Comparison of ENCODE assay signal across 9 cellular contexts in the genomic region with DNA sequence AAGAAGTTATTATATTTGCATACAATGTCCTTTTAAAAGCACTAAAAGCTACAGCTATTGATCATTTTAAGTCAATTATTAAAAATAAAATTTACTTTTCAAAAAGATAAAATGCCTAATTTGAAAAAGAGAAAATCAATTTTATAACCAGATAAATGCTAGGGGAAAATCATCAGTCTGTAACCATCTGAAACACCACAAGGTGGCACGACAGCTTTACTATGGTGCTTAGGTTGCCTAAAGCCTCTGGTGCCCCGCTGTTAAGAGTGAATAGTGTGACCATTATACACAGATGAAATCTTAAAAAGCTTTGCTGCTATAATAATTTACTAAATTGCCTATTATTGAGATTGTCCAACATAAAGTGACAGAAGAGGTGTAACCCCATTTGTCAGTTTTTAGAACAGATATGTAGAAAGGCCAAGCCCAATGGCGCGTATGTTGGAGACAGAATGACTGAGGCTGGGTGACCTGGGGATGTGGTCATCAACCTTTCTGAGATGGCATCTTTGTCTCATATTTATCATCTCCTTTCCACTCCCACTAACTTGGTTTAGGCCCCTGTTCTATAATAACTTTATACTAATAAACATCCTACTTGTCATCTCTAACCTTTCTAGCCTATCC.
DNase-seq lines count a peak whose midpoint lies in the region; ATAC-seq and TF ChIP-seq lines count a peak whose summit lies in the region.
"Had no signal": no experiment of that assay in that cellular context is flagged by ENCODE, and none has a peak within 500 bp of the region (broad histone marks: within the 10 kb centered on the region; RNA-seq: fewer than 3 reads in every experiment).

No MANE protein-coding gene starts in this region.

- no peaks in the 10 kb centered on the region for H3K4me1 Mint-ChIP-seq in activated B cell treated with CpG ODN at 0.5 μM for 24 hours
- no peaks in the 10 kb centered on the region for H3K4me1 Mint-ChIP-seq in glutamatergic neuron (ENCODE audit: low read depth, unreplicated experiment)

- H3K36me3 ChIP-seq in Karpas-422 (ENCODE audit: insufficient read depth, low read length) = no peaks in the 10 kb centered on the region
- no peaks in the 10 kb centered on the region for H3K36me3 ChIP-seq in smooth muscle cell (ENCODE audit: low read depth)

- no peak overlapping the region for H3K4me2 ChIP-seq in Karpas-422 (ENCODE audit: low read depth, low read length, poor library complexity, severe bottlenecking)
- H3K4me2 ChIP-seq in smooth muscle cell = no peak overlapping the region

- intact Hi-C loops in activated B cell treated with CpG ODN at 0.5 μM for 24 hours (cut with micrococcal nuclease) = loop anchor here (1.0 to 2.0 kb wide), 6 partner anchors 54 to 230 kb away; partner anchors contain the start of gene MOXD1

- H3K36me3 Mint-ChIP-seq in activated B cell treated with CpG ODN at 0.5 μM for 24 hours (ENCODE audit: low read depth) (peaks cover 2% of the 10 kb centered on the region), glutamatergic neuron (ENCODE audit: unreplicated experiment) (no peaks in the 10 kb centered on the region)

- H3K9me3 Mint-ChIP-seq in activated B cell treated with CpG ODN at 0.5 μM for 24 hours (no peaks in the 10 kb centered on the region), glutamatergic neuron (ENCODE audit: unreplicated experiment) (no peaks in the 10 kb centered on the region)

- H3K27me3 ChIP-seq in Karpas-422 (ENCODE audit: low read length) = no peaks in the 10 kb centered on the region
- no peaks in the 10 kb centered on the region for H3K27me3 ChIP-seq in smooth muscle cell (ENCODE audit: low read depth)

- no peak overlapping the region for H3K4me3 ChIP-seq in Karpas-422 (ENCODE audit: low read length)
- no peak overlapping the region for H3K4me3 ChIP-seq in smooth muscle cell
- H3K4me3 ChIP-seq: lung had no signal

- no peak overlapping the region for H3K27ac ChIP-seq in Karpas-422 (ENCODE audit: low read length)
- H3K27ac ChIP-seq in smooth muscle cell (ENCODE audit: low read depth) = no peak overlapping the region

- peak; percentile 59 for ATAC-seq in GM21737 (IDR thresholded peaks at IDR 0.05; ENCODE audit: unreplicated experiment)
- ATAC-seq in activated B cell treated with CpG ODN at 0.5 μM for 24 hours (ENCODE audit: low read depth) = peak; percentile 98

- H3F3A ChIP-seq in smooth muscle cell (ENCODE audit: low read depth) = no peaks in the 10 kb centered on the region

- 53% methylated on average over 4 of the region's 4 CpGs for WGBS in smooth muscle cell (ENCODE audit: low lambda C conversion rate)

- peak; percentile 29 for DNase-seq in stimulated activated CD4-positive, alpha-beta T cell treated with anti-CD3 and anti-CD28 coated beads, Interleukin-15, amount 100 ng/mL, for 24 hours
- no peak for DNase-seq in stimulated activated CD4-positive, alpha-beta T cell treated with anti-CD3 and anti-CD28 coated beads, Interleukin-12 subunit alpha, Interleukin-12 subunit beta, amount 100 ng/mL, for 4 hours
- peak; percentile 81 for DNase-seq in Karpas-422
- no peak for DNase-seq in activated B cell treated with CpG ODN at 0.5 μM for 24 hours
- DNase-seq in glutamatergic neuron = peak; percentile 31
- DNase-seq in smooth muscle cell (lab: John Stamatoyannopoulos, UW; ENCODE audit: unreplicated experiment) = no peak
- no peak for DNase-seq in cerebellar nuclear complex (lab: John Stamatoyannopoulos, UW)

- H3K79me2 ChIP-seq in Karpas-422 (ENCODE audit: low read length) = no peaks in the 10 kb centered on the region
- no peaks in the 10 kb centered on the region for H3K79me2 ChIP-seq in smooth muscle cell (ENCODE audit: low read depth)

- no peak overlapping the region for H3K27ac Mint-ChIP-seq in activated B cell treated with CpG ODN at 0.5 μM for 24 hours
- no peak overlapping the region for H3K27ac Mint-ChIP-seq in glutamatergic neuron (ENCODE audit: unreplicated experiment)

- CTCF ChIA-PET in activated B cell treated with CpG ODN at 0.5 μM for 24 hours (lab: Charles Lee) = interaction anchor here (0.6 to 16.4 kb wide), 25 partner anchors 20 to 230 kb away, joined by 3 to 553 read pairs (median 4); partner anchors contain the start of genes MOXD1 and STX7

- H3K4me1 ChIP-seq in Karpas-422 (ENCODE audit: low read length) = no peaks in the 10 kb centered on the region
- no peaks in the 10 kb centered on the region for H3K4me1 ChIP-seq in smooth muscle cell (ENCODE audit: low read depth)

- POLR2A ChIA-PET in activated B cell treated with CpG ODN at 0.5 μM for 24 hours (lab: Charles Lee) = interaction anchor here (0.7 to 1.1 kb wide), 3 partner anchors 20 to 184 kb away, joined by 3 read pairs; no protein-coding TSS in a partner anchor

- H3K9ac ChIP-seq in Karpas-422 (ENCODE audit: low read length) (no peak overlapping the region), smooth muscle cell (ENCODE audit: low read depth) (no peak overlapping the region)

- no peaks in the 10 kb centered on the region for H3K9me2 ChIP-seq in Karpas-422 (replicated peaks; ENCODE audit: insufficient read depth, low read length)

- TF ChIP-seq CTCF in activated B cell treated with CpG ODN at 0.5 μM for 24 hours (IDR thresholded peaks at IDR 0.05) (peak; percentile 67), glutamatergic neuron (IDR thresholded peaks at IDR 0.05; ENCODE audit: partially characterized antibody, unreplicated experiment) (peak; percentile 63), smooth muscle cell (IDR thresholded peaks at IDR 0.05; ENCODE audit: borderline replicate concordance, insufficient read depth, poor library complexity, severe bottlenecking) (peak; percentile 82)

- no peak overlapping the region for H3K4me3 Mint-ChIP-seq in activated B cell treated with CpG ODN at 0.5 μM for 24 hours
- no peak overlapping the region for H3K4me3 Mint-ChIP-seq in glutamatergic neuron (ENCODE audit: unreplicated experiment)

- H3K9me3 ChIP-seq in Karpas-422 (ENCODE audit: low read length) (no peaks in the 10 kb centered on the region), smooth muscle cell (replicated peaks; ENCODE audit: low read depth) (no peaks in the 10 kb centered on the region)

- no peak overlapping the region for H2AFZ ChIP-seq in Karpas-422 (ENCODE audit: low read length)
- peak overlapping the region; percentile 51 for H2AFZ ChIP-seq in smooth muscle cell (ENCODE audit: low read depth)

- H3K27me3 Mint-ChIP-seq in activated B cell treated with CpG ODN at 0.5 μM for 24 hours = no peaks in the 10 kb centered on the region
- H3K27me3 Mint-ChIP-seq in glutamatergic neuron (ENCODE audit: unreplicated experiment) = no peaks in the 10 kb centered on the region

- H4K20me1 ChIP-seq in Karpas-422 (ENCODE audit: insufficient read depth, low read depth, low read length) (no peaks in the 10 kb centered on the region), smooth muscle cell (ENCODE audit: low read depth) (no peaks in the 10 kb centered on the region)

Comparison
In these comparisons a context has a peak if more than half of its experiments do, and no peak if none do; other contexts are left out.
1. DNase-seq: peak in stimulated activated CD4-positive, alpha-beta T cell treated with anti-CD3 and anti-CD28 coated beads, Interleukin-15, amount 100 ng/mL, for 24 hours (single experiment), Karpas-422 (single experiment) and glutamatergic neuron (single experiment); none in stimulated activated CD4-positive, alpha-beta T cell treated with anti-CD3 and anti-CD28 coated beads, Interleukin-12 subunit alpha, Interleukin-12 subunit beta, amount 100 ng/mL, for 4 hours (single experiment), activated B cell treated with CpG ODN at 0.5 μM for 24 hours (single experiment), smooth muscle cell (single experiment) and cerebellar nuclear complex (0 of 2).
2. Peak in every context shown above with its lines, with median percentiles within 50 percentile points of each other: CTCF ChIP-seq.